Comparison of ENCODE assay signal across 26 cellular contexts in the genomic region with DNA sequence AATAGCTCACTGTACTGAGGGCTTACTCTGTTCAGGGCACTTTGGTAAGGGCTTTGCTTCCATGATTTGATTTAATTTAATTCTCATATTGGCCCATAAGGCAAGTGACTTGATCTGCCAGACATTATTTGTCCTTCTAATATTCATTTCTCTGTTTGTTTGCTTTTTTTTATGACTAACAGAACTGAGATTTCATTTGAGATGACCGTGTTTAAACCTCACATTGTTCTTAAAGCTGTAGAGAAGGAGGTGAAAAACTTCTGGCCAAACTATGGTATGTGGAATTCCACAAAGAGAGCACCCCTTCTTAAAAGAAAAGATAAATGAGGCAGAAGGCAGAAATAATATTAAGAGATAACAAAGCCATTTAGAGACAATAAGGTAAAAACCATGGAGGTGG.
DNase-seq lines count a peak whose midpoint lies in the region; FAIRE-seq and TF ChIP-seq lines count a peak whose summit lies in the region.
"Had no signal": no experiment of that assay in that cellular context is flagged by ENCODE, and none has a peak within 500 bp of the region (broad histone marks: within the 10 kb centered on the region; RNA-seq: fewer than 3 reads in every experiment).

No MANE protein-coding gene starts in this region.

- H3K4me3 Mint-ChIP-seq in astrocyte (ENCODE audit: unreplicated experiment) = no peak overlapping the region
- H3K4me3 Mint-ChIP-seq: CD4-positive, alpha-beta memory T cell had no signal

- H3K27me3 ChIP-seq in astrocyte (ENCODE audit: insufficient read depth, low read length) (no peaks in the 10 kb centered on the region), esophagus squamous epithelium (no peaks in the 10 kb centered on the region)
- H3K27me3 ChIP-seq: BLaER1 treated with 17β-estradiol and CSF1 and Interleukin-3, amounts not matched to agents 10 nM and 100 nM had no signal

- WGBS in esophagus squamous epithelium, 2 donors = 42% methylated on average over 1 of the region's 1 CpG

- H3K9me3 Mint-ChIP-seq in astrocyte (ENCODE audit: unreplicated experiment) = no peaks in the 10 kb centered on the region

- no peaks in the 10 kb centered on the region for H3K36me3 Mint-ChIP-seq in astrocyte (ENCODE audit: low read depth, unreplicated experiment)
- H3K36me3 Mint-ChIP-seq: CD4-positive, alpha-beta memory T cell had no signal

- H2AFZ ChIP-seq in astrocyte (ENCODE audit: low read depth, low read length) = peak overlapping the region; percentile 27
- H2AFZ ChIP-seq in OCI-LY7 (ENCODE audit: low read length) = no peak overlapping the region

- H3K9me3 ChIP-seq in astrocyte (ENCODE audit: insufficient read depth, low read depth, low read length) = no peaks in the 10 kb centered on the region
- no peaks in the 10 kb centered on the region for H3K9me3 ChIP-seq in OCI-LY7 (ENCODE audit: low read length)
- H3K9me3 ChIP-seq in esophagus squamous epithelium = no peaks in the 10 kb centered on the region
- H3K9me3 ChIP-seq: BLaER1 treated with 17β-estradiol and CSF1 and Interleukin-3, amounts not matched to agents 10 nM and 100 nM; Caco-2 had no signal

- H3K4me2 ChIP-seq in astrocyte (ENCODE audit: low read length) (peak overlapping the region; percentile 16), OCI-LY7 (ENCODE audit: low read length) (no peak overlapping the region)
- H3K4me2 ChIP-seq: BLaER1 treated with 17β-estradiol and CSF1 and Interleukin-3, amounts not matched to agents 10 nM and 100 nM; KMS-11 had no signal

- no peak for FAIRE-seq in astrocyte (lab: Jason Lieb, UNC)
- FAIRE-seq: GM18507 had no signal

- peaks cover 6% of the 10 kb centered on the region for H3K4me1 Mint-ChIP-seq in astrocyte (ENCODE audit: low read depth, unreplicated experiment)
- H3K4me1 Mint-ChIP-seq: CD4-positive, alpha-beta memory T cell had no signal

- H3K79me2 ChIP-seq in astrocyte (ENCODE audit: insufficient read depth, low read length) (no peaks in the 10 kb centered on the region), OCI-LY7 (ENCODE audit: insufficient read depth, low read depth, low read length) (no peaks in the 10 kb centered on the region)

- no peaks in the 10 kb centered on the region for H4K20me1 ChIP-seq in astrocyte (ENCODE audit: insufficient read depth, low read length)
- no peaks in the 10 kb centered on the region for H4K20me1 ChIP-seq in OCI-LY7 (ENCODE audit: insufficient read depth, low read length)
- H4K20me1 ChIP-seq: BLaER1 treated with 17β-estradiol and CSF1 and Interleukin-3, amounts not matched to agents 10 nM and 100 nM had no signal

- H3K36me3 ChIP-seq in astrocyte (ENCODE audit: insufficient read depth, low read length) (no peaks in the 10 kb centered on the region), OCI-LY7 (ENCODE audit: insufficient read depth, low read length) (no peaks in the 10 kb centered on the region), esophagus squamous epithelium (no peaks in the 10 kb centered on the region)
- H3K36me3 ChIP-seq: BLaER1 treated with 17β-estradiol and CSF1 and Interleukin-3, amounts not matched to agents 10 nM and 100 nM had no signal

- H3K4me3 ChIP-seq in LNCaP clone FGC (ENCODE audit: low read depth, low read length) = no peak overlapping the region
- H3K4me3 ChIP-seq in astrocyte (ENCODE audit: insufficient read depth, low read depth, low read length) = no peak overlapping the region
- no peak overlapping the region for H3K4me3 ChIP-seq in OCI-LY7 (ENCODE audit: low read depth, low read length, poor library complexity, severe bottlenecking)
- no peak overlapping the region for H3K4me3 ChIP-seq in esophagus squamous epithelium
- H3K4me3 ChIP-seq: BLaER1 treated with 17β-estradiol and CSF1 and Interleukin-3, amounts not matched to agents 10 nM and 100 nM had no signal

- H3K27ac Mint-ChIP-seq in astrocyte (ENCODE audit: unreplicated experiment) = no peak overlapping the region
- H3K27ac Mint-ChIP-seq: CD4-positive, alpha-beta memory T cell had no signal

- no peaks in the 10 kb centered on the region for H3K9me2 ChIP-seq in OCI-LY7 (ENCODE audit: insufficient read depth, low read length)

- DNase-seq in DMS53 (lab: John Stamatoyannopoulos, UW) (peak; percentile 51), DMS53 treated with DMSO at 0.1 percent for 48 hours (lab: John Stamatoyannopoulos, UW; ENCODE audit: unreplicated experiment) (no peak), LNCaP clone FGC (ENCODE audit: low read depth) (peak; percentile 23), astrocyte (ENCODE audit: low read depth) (no peak), iris pigment epithelial cell (ENCODE audit: low read depth) (peak; percentile 11), NCI-H446 (lab: John Stamatoyannopoulos, UW) (no peak), OCI-LY7 (ENCODE audit: low spot score) (no peak), esophagus squamous epithelium (lab: John Stamatoyannopoulos, UW) (no peak)
- DNase-seq: Caco-2; CD4-positive, alpha-beta memory T cell; GDM1; GOT3; IMR-90; MV-4-11; NCI-H1417; NCI-H1694 treated with DMSO at 0.1 percent for 48 hours; NCI-H2107; NCI-H2227 treated with DMSO at 0.1 percent for 48 hours; NCI-H510A treated with DMSO at 0.1 percent for 48 hours; NCI-H774; NK-92 treated with Interleukin-12 subunit alpha and Interleukin-12 subunit beta, amount 100 ng/mL, for 24 hours; Right ventricle myocardium superior had no signal

- no TSS peak for BruUV-seq in OCI-LY7 (replicated peaks; lab: Mats Ljungman, UMichigan)

- intact Hi-C loops in OCI-LY7 (cut with micrococcal nuclease; ENCODE audit: unreplicated experiment) = no loop called here
- intact Hi-C loops in esophagus squamous epithelium (cut with DNase I) = no loop called here

- CTCF ChIA-PET in OCI-LY7 (lab: Charles Lee; ENCODE audit: unreplicated experiment) = no interaction called here

- TF ChIP-seq CTCF in LNCaP clone FGC (IDR thresholded peaks at IDR 0.05; ENCODE audit: control insufficient read depth, extremely low read depth, insufficient read depth) (no peak), astrocyte (IDR thresholded peaks at IDR 0.05; ENCODE audit: insufficient read depth, low read depth, low read length) (no peak), OCI-LY7 (conservative IDR thresholded peaks at IDR 0.05; ENCODE audit: low read length) (no peak), esophagus squamous epithelium (IDR thresholded peaks at IDR 0.05) (no peak)

- no peak overlapping the region for H3K9ac ChIP-seq in astrocyte (ENCODE audit: low read length)
- H3K9ac ChIP-seq: BLaER1 treated with 17β-estradiol and CSF1 and Interleukin-3, amounts not matched to agents 10 nM and 100 nM; KMS-11 had no signal

- no peaks in the 10 kb centered on the region for H3K27me3 Mint-ChIP-seq in astrocyte (ENCODE audit: low read depth, unreplicated experiment)
- H3K27me3 Mint-ChIP-seq: CD4-positive, alpha-beta memory T cell had no signal

- POLR2A ChIA-PET in OCI-LY7 (lab: Charles Lee) = no interaction called here

- TF ChIP-seq POLR2A in esophagus squamous epithelium (IDR thresholded peaks at IDR 0.05) = no peak

- peaks cover 26% of the 10 kb centered on the region for H3K4me1 ChIP-seq in astrocyte (ENCODE audit: insufficient read depth, low read length)
- no peaks in the 10 kb centered on the region for H3K4me1 ChIP-seq in OCI-LY7 (ENCODE audit: insufficient read depth, low read length, poor library complexity, severe bottlenecking)
- no peaks in the 10 kb centered on the region for H3K4me1 ChIP-seq in esophagus squamous epithelium
- H3K4me1 ChIP-seq: BLaER1 treated with 17β-estradiol and CSF1 and Interleukin-3, amounts not matched to agents 10 nM and 100 nM; Caco-2 had no signal

- H3K27ac ChIP-seq in astrocyte (ENCODE audit: low read depth, low read length) (peak overlapping the region; percentile 14), OCI-LY7 (ENCODE audit: low read depth, low read length, poor library complexity, severe bottlenecking) (no peak overlapping the region), esophagus squamous epithelium (no peak overlapping the region)
- H3K27ac ChIP-seq: 22Rv1; BLaER1 treated with 17β-estradiol and CSF1 and Interleukin-3, amounts not matched to agents 10 nM and 100 nM; KMS-11 had no signal

Comparison
In these comparisons a context has a peak if more than half of its experiments do, and no peak if none do; other contexts are left out.
1. DNase-seq: peak in DMS53 (single experiment), LNCaP clone FGC (single experiment) and iris pigment epithelial cell (single experiment); none in DMS53 treated with DMSO at 0.1 percent for 48 hours (single experiment), astrocyte (single experiment), NCI-H446 (0 of 2), OCI-LY7 (single experiment) and esophagus squamous epithelium (single experiment).